Comparison of ENCODE assay signal across 8 cellular contexts in genomic region chr3:70120360-70120966, GRCh38.
DNase-seq lines count a peak whose midpoint lies in the region; ATAC-seq and TF ChIP-seq lines count a peak whose summit lies in the region.

No MANE protein-coding gene starts in this region.

- H3K4me3 Mint-ChIP-seq in activated CD8-positive, alpha-beta T cell treated with anti-CD3 and anti-CD28 coated beads, Interleukin-2, amount 10 ng/mL, durations not matched to agents 7 days and 5 days = no peak overlapping the region

- ATAC-seq in GM18861 (IDR thresholded peaks at IDR 0.05; ENCODE audit: unreplicated experiment) (peak; percentile 100), HG03025 (IDR thresholded peaks at IDR 0.05; ENCODE audit: low FRiP score, unreplicated experiment) (peak; percentile 99)
- no peak for ATAC-seq in activated CD8-positive, alpha-beta T cell treated with anti-CD3 and anti-CD28 coated beads, Interleukin-2, amount 10 ng/mL, durations not matched to agents 7 days and 5 days

- H3K9me3 ChIP-seq in BE2C (no peaks in the 10 kb centered on the region), trophoblast cell (ENCODE audit: insufficient read depth, low read depth, low read length) (no peaks in the 10 kb centered on the region)

- peak; percentile 87 for DNase-seq in BE2C
- DNase-seq in NCI-H524 (lab: John Stamatoyannopoulos, UW) = peak; percentile 32 to 84
- peak; percentile 70 for DNase-seq in activated CD8-positive, alpha-beta T cell treated with anti-CD3 and anti-CD28 coated beads, Interleukin-2, amount 10 ng/mL, durations not matched to agents 7 days and 5 days
- peak; percentile 18 for DNase-seq in fibroblast of peridontal ligament (ENCODE audit: extremely low read depth)
- peak; percentile 85 to 97 for DNase-seq in trophoblast cell
- no peak for DNase-seq in amniotic stem cell (lab: John Stamatoyannopoulos, UW)

- H2BK12ac ChIP-seq in trophoblast cell (ENCODE audit: low read length) = no peak overlapping the region

- no peak overlapping the region for H3K18ac ChIP-seq in trophoblast cell (ENCODE audit: low read length)

- H3K27me3 Mint-ChIP-seq in activated CD8-positive, alpha-beta T cell treated with anti-CD3 and anti-CD28 coated beads, Interleukin-2, amount 10 ng/mL, durations not matched to agents 7 days and 5 days (ENCODE audit: low read depth) = no peaks in the 10 kb centered on the region

- no peak overlapping the region for H3K4me2 ChIP-seq in trophoblast cell (ENCODE audit: low read length)

- H3K14ac ChIP-seq in trophoblast cell (ENCODE audit: low read length) = no peak overlapping the region

- H2AFZ ChIP-seq in trophoblast cell (ENCODE audit: insufficient read depth, low read length, poor library complexity) = no peak overlapping the region

- no peaks in the 10 kb centered on the region for H3K36me3 Mint-ChIP-seq in activated CD8-positive, alpha-beta T cell treated with anti-CD3 and anti-CD28 coated beads, Interleukin-2, amount 10 ng/mL, durations not matched to agents 7 days and 5 days (ENCODE audit: low read depth)

- no peak overlapping the region for H2BK5ac ChIP-seq in trophoblast cell (ENCODE audit: low read depth, low read length, poor library complexity)

- no peak overlapping the region for H3K23ac ChIP-seq in trophoblast cell (ENCODE audit: low read length)

- CTCF ChIA-PET in activated CD8-positive, alpha-beta T cell treated with anti-CD3 and anti-CD28 coated beads, Interleukin-2, amount 10 ng/mL, durations not matched to agents 7 days and 5 days (lab: Charles Lee) = interaction anchor here (1.0 to 2.9 kb wide), 14 partner anchors 9 to 239 kb away, joined by 3 to 11 read pairs (median 4); no protein-coding TSS in a partner anchor

- peak overlapping the region; percentile 23 for H3K4me3 ChIP-seq in BE2C (ENCODE audit: low read depth, low read length)
- no peak overlapping the region for H3K4me3 ChIP-seq in trophoblast cell (ENCODE audit: low read depth, low read length)

- H4K91ac ChIP-seq in trophoblast cell (ENCODE audit: low read depth, low read length) = no peak overlapping the region

- no CpG with 5 or more reads among the region's 11 CpGs for WGBS in trophoblast cell (ENCODE audit: extremely low coverage, insufficient coverage, insufficient read length)

- POLR2A ChIA-PET in activated CD8-positive, alpha-beta T cell treated with anti-CD3 and anti-CD28 coated beads, Interleukin-2, amount 10 ng/mL, durations not matched to agents 7 days and 5 days (lab: Charles Lee) = no interaction called here

- H3K36me3 ChIP-seq in BE2C = no peaks in the 10 kb centered on the region
- H3K36me3 ChIP-seq in trophoblast cell (ENCODE audit: control insufficient read depth in 1 of 2, insufficient read depth in 2 of 2, low read length in 2 of 2) = no peaks in the 10 kb centered on the region

- no peaks in the 10 kb centered on the region for H3K4me1 ChIP-seq in BE2C
- no peaks in the 10 kb centered on the region for H3K4me1 ChIP-seq in trophoblast cell (ENCODE audit: control insufficient read depth in 1 of 2, insufficient read depth in 2 of 2, low read length in 2 of 2)

- no peak overlapping the region for H3K4ac ChIP-seq in trophoblast cell (ENCODE audit: low read depth, low read length)

- H2BK120ac ChIP-seq in trophoblast cell (ENCODE audit: insufficient read depth, low read length, poor library complexity) = no peak overlapping the region

- H4K8ac ChIP-seq in trophoblast cell (ENCODE audit: low read depth, low read length) = no peak overlapping the region

- no peaks in the 10 kb centered on the region for H3K79me2 ChIP-seq in trophoblast cell (ENCODE audit: control insufficient read depth, insufficient read depth, low read length, poor library complexity)

- no peaks in the 10 kb centered on the region for H3K79me1 ChIP-seq in trophoblast cell (ENCODE audit: low read length)

- H3K27me3 ChIP-seq in BE2C = peaks cover 9% of the 10 kb centered on the region
- H3K27me3 ChIP-seq in trophoblast cell (ENCODE audit: insufficient read depth, low read length) = no peaks in the 10 kb centered on the region

- no peak overlapping the region for H3K27ac Mint-ChIP-seq in activated CD8-positive, alpha-beta T cell treated with anti-CD3 and anti-CD28 coated beads, Interleukin-2, amount 10 ng/mL, durations not matched to agents 7 days and 5 days

- no peak overlapping the region for H4K12ac ChIP-seq in trophoblast cell (ENCODE audit: low read depth, low read length)

- H3K9ac ChIP-seq in trophoblast cell (ENCODE audit: low read length) = no peak overlapping the region

- no peak overlapping the region for H2AK5ac ChIP-seq in trophoblast cell (ENCODE audit: low read length)

- H3K9me3 Mint-ChIP-seq in activated CD8-positive, alpha-beta T cell treated with anti-CD3 and anti-CD28 coated beads, Interleukin-2, amount 10 ng/mL, durations not matched to agents 7 days and 5 days (ENCODE audit: insufficient read depth) = no peaks in the 10 kb centered on the region

- H3K4me1 Mint-ChIP-seq in activated CD8-positive, alpha-beta T cell treated with anti-CD3 and anti-CD28 coated beads, Interleukin-2, amount 10 ng/mL, durations not matched to agents 7 days and 5 days (ENCODE audit: low read depth) = no peaks in the 10 kb centered on the region

- peak; percentile 98 for TF ChIP-seq CTCF in BE2C (IDR thresholded peaks at IDR 0.05; ENCODE audit: low read depth, low read length)

- H3K27ac ChIP-seq in trophoblast cell (ENCODE audit: low read depth, low read length) = no peak overlapping the region
